ENCODE assay signal across 16 cellular contexts in genomic region chr1:173580081-173580480, GRCh38. TPM values are rescaled to one million over a fixed set of nuclear protein-coding genes. Genes with fewer than 3 reads are reported as not detected.
DNase-seq lines count a peak whose midpoint lies in the region; ATAC-seq and TF ChIP-seq lines count a peak whose summit lies in the region.
"Had no signal": no experiment of that assay in that cellular context is flagged by ENCODE, and none has a peak within 500 bp of the region (broad histone marks: within the 10 kb centered on the region; RNA-seq: fewer than 3 reads in every experiment).

No MANE protein-coding gene starts in this region.

- POLR2A ChIA-PET in WTC11 (lab: Charles Lee) (no interaction called here), MCF 10A (lab: Yijun Ruan, JAX) (no interaction called here)

- no peak overlapping the region for H2BK5ac ChIP-seq in mesendoderm (ENCODE audit: low read length)

- no peak overlapping the region for H3K4me3 Mint-ChIP-seq in WTC11
- H3K4me3 Mint-ChIP-seq in MCF 10A (ENCODE audit: unreplicated experiment), result no peak overlapping the region
- H3K4me3 Mint-ChIP-seq: CD4-positive, CD25-positive, alpha-beta regulatory T cell had no signal

- H2AK5ac ChIP-seq in mesendoderm (ENCODE audit: low read length), result no peak overlapping the region

- H3K79me1 ChIP-seq in mesendoderm (ENCODE audit: low read length), result no peaks in the 10 kb centered on the region

- peak; percentile 62 for DNase-seq in D341Med (ENCODE audit: low spot score)
- DNase-seq in NCI-H82 (lab: John Stamatoyannopoulos, UW), result peak; percentile 94
- peak; percentile 55 for DNase-seq in WERI-Rb-1
- DNase-seq in mesendoderm, result no peak
- DNase-seq in WTC11 (ENCODE audit: low spot score), result no peak
- no peak for DNase-seq in MCF 10A (ENCODE audit: unreplicated experiment)
- DNase-seq in H7, result no peak
- DNase-seq: ACHN; CD4-positive, CD25-positive, alpha-beta regulatory T cell; DMS79; GM23248; IMR-90 had no signal

- H3K4me3 ChIP-seq in WERI-Rb-1 (ENCODE audit: low read depth, low read length) (no peak overlapping the region), mesendoderm (ENCODE audit: low read length) (no peak overlapping the region), H7 (ENCODE audit: insufficient read depth, low read depth, low read length) (no peak overlapping the region)
- H3K4me3 ChIP-seq: BLaER1 treated with 17β-estradiol and CSF1 and Interleukin-3, amounts not matched to agents 10 nM and 100 nM; GM12878; GM23248 had no signal

- ATAC-seq in WTC11, result no peak
- ATAC-seq: GM12878 had no signal

- H3K23ac ChIP-seq in mesendoderm (ENCODE audit: low read length), result no peak overlapping the region

- no peak overlapping the region for H2BK120ac ChIP-seq in mesendoderm (ENCODE audit: low read depth, low read length)

- H3K56ac ChIP-seq in mesendoderm (ENCODE audit: low read length), result no peak overlapping the region

- TF ChIP-seq CTCF in WERI-Rb-1 (IDR thresholded peaks at IDR 0.05; ENCODE audit: low read depth, low read length) (no peak), WTC11 (IDR thresholded peaks at IDR 0.05) (no peak), MCF 10A (IDR thresholded peaks at IDR 0.05; ENCODE audit: unreplicated experiment) (no peak)

- intact Hi-C loops in MCF 10A (cut with micrococcal nuclease), result no loop called here

- peak overlapping the region; percentile 28 for H4K8ac ChIP-seq in mesendoderm (ENCODE audit: low read depth, low read length)

- no peaks in the 10 kb centered on the region for H3K9me3 ChIP-seq in WERI-Rb-1 (ENCODE audit: severe bottlenecking)
- H3K9me3 ChIP-seq: BLaER1 treated with 17β-estradiol and CSF1 and Interleukin-3, amounts not matched to agents 10 nM and 100 nM had no signal

- H3K4me2 ChIP-seq in mesendoderm (ENCODE audit: low read length), result no peak overlapping the region
- H3K4me2 ChIP-seq: BLaER1 treated with 17β-estradiol and CSF1 and Interleukin-3, amounts not matched to agents 10 nM and 100 nM had no signal

- WGBS in mesendoderm (ENCODE audit: extremely low coverage, insufficient coverage, low lambda C conversion rate), result no CpG with 5 or more reads among the region's 3 CpGs

- H4K5ac ChIP-seq in mesendoderm (ENCODE audit: low read length), result no peak overlapping the region

- H3K27ac ChIP-seq in WERI-Rb-1 (no peak overlapping the region), mesendoderm (ENCODE audit: low read depth, low read length) (no peak overlapping the region)
- H3K27ac ChIP-seq: BLaER1 treated with 17β-estradiol and CSF1 and Interleukin-3, amounts not matched to agents 10 nM and 100 nM; GM23248 had no signal

- no peaks in the 10 kb centered on the region for H3K4me1 ChIP-seq in mesendoderm (ENCODE audit: control insufficient read depth, low read depth, low read length)
- H3K4me1 ChIP-seq: BLaER1 treated with 17β-estradiol and CSF1 and Interleukin-3, amounts not matched to agents 10 nM and 100 nM had no signal

- no peaks in the 10 kb centered on the region for H3K79me2 ChIP-seq in mesendoderm (ENCODE audit: control insufficient read depth, insufficient read depth, low read length)

- H2BK15ac ChIP-seq in mesendoderm (replicated peaks; ENCODE audit: low read depth), result no peak overlapping the region

- no peaks in the 10 kb centered on the region for H3K9me3 Mint-ChIP-seq in WTC11
- no peaks in the 10 kb centered on the region for H3K9me3 Mint-ChIP-seq in MCF 10A (ENCODE audit: unreplicated experiment)

- CTCF ChIA-PET in WTC11 (lab: Charles Lee), result interaction anchor here (1.0 kb wide), 1 partner anchor 150 kb away, joined by 3 read pairs; no protein-coding TSS in a partner anchor
- CTCF ChIA-PET in MCF 10A (lab: Yijun Ruan, JAX), result interaction anchor here (0.5 to 0.6 kb wide), 3 partner anchors 8 to 852 kb away, joined by 3 read pairs; no protein-coding TSS in a partner anchor

- H3K27me3 Mint-ChIP-seq in WTC11 (ENCODE audit: low read depth) (no peaks in the 10 kb centered on the region), MCF 10A (ENCODE audit: insufficient read depth, unreplicated experiment) (no peaks in the 10 kb centered on the region)

- H3K36me3 Mint-ChIP-seq in WTC11 (no peaks in the 10 kb centered on the region), MCF 10A (ENCODE audit: insufficient read depth, unreplicated experiment) (no peaks in the 10 kb centered on the region)
- H3K36me3 Mint-ChIP-seq: CD4-positive, CD25-positive, alpha-beta regulatory T cell had no signal

- BruUV-seq in MCF 10A (replicated peaks; lab: Mats Ljungman, UMichigan), result no TSS peak

- H3K27me3 ChIP-seq in WERI-Rb-1 (ENCODE audit: insufficient read depth, low read depth, severe bottlenecking) (no peaks in the 10 kb centered on the region), mesendoderm (ENCODE audit: insufficient read depth, low read length, poor library complexity) (no peaks in the 10 kb centered on the region), H7 (ENCODE audit: control insufficient read depth, insufficient read depth, low read length) (no peaks in the 10 kb centered on the region; the same call in 1 of the 2 replicates)
- H3K27me3 ChIP-seq: BLaER1 treated with 17β-estradiol and CSF1 and Interleukin-3, amounts not matched to agents 10 nM and 100 nM had no signal

- no peak overlapping the region for H3K27ac Mint-ChIP-seq in WTC11
- no peak overlapping the region for H3K27ac Mint-ChIP-seq in MCF 10A (ENCODE audit: low read depth, unreplicated experiment)
- H3K27ac Mint-ChIP-seq: CD4-positive, CD25-positive, alpha-beta regulatory T cell had no signal

- no peak overlapping the region for H3K9ac ChIP-seq in mesendoderm (ENCODE audit: low read length)
- H3K9ac ChIP-seq: BLaER1 treated with 17β-estradiol and CSF1 and Interleukin-3, amounts not matched to agents 10 nM and 100 nM; GM23248 had no signal

- H3K18ac ChIP-seq in mesendoderm (ENCODE audit: low read length), result no peak overlapping the region

- H3K4ac ChIP-seq in mesendoderm (ENCODE audit: low read depth, low read length), result no peak overlapping the region

- peaks cover 3% of the 10 kb centered on the region for H3K4me1 Mint-ChIP-seq in WTC11
- H3K4me1 Mint-ChIP-seq in MCF 10A (ENCODE audit: insufficient read depth, unreplicated experiment), result no peaks in the 10 kb centered on the region
- H3K4me1 Mint-ChIP-seq: CD4-positive, CD25-positive, alpha-beta regulatory T cell had no signal

- H3K36me3 ChIP-seq in WERI-Rb-1 (no peaks in the 10 kb centered on the region), mesendoderm (ENCODE audit: control insufficient read depth, insufficient read depth, low read length) (no peaks in the 10 kb centered on the region), H7 (replicated peaks; ENCODE audit: control insufficient read depth, insufficient read depth, low read length) (no peaks in the 10 kb centered on the region)
- H3K36me3 ChIP-seq: BLaER1 treated with 17β-estradiol and CSF1 and Interleukin-3, amounts not matched to agents 10 nM and 100 nM had no signal

TF ChIP-seq in WTC11, 78 proteins besides CTCF, POLR2A, EP300 and RAD21 (continues in another document):
- TF ChIP-seq TP53 (CRISPR knock-in tag; IDR thresholded peaks at IDR 0.05) (no peak), ATF6 (CRISPR knock-in tag; IDR thresholded peaks at IDR 0.05) (no peak), SP1 (CRISPR knock-in tag; conservative IDR thresholded peaks at IDR 0.05) (no peak), AFF4 (CRISPR knock-in tag; IDR thresholded peaks at IDR 0.05; ENCODE audit: borderline replicate concordance) (no peak), ZNF317 (CRISPR knock-in tag; IDR thresholded peaks at IDR 0.05; ENCODE audit: borderline replicate concordance, low read depth) (no peak)

RNA-seq across cellular contexts. Expression of gene SLC9C2, which starts 22.8 kb away (rescaled TPM):
- not detected for polyA plus RNA-seq in mesendoderm (2013, experiment 1 of 2)
- polyA plus RNA-seq in mesendoderm (2013, experiment 2 of 2), result not detected
- total RNA-seq in WTC11 (2021) (not detected in 3 replicates), MCF 10A (2022) (not detected in 2 replicates)
- total RNA-seq in H7 (2014; rRNA removed; shearing (Covaris generic)), result not detected in 2 replicates
- total RNA-seq: A172; CD4-positive, CD25-positive, alpha-beta regulatory T cell; G401; GM12878; GM23248; IMR-90 had no signal
- polyA plus RNA-seq: CD4-positive, CD25-positive, alpha-beta regulatory T cell; GM12878; GM23248; IMR-90 had no signal

RNA-seq across cellular contexts. Expression of gene TEX50, which starts 55.1 kb away (rescaled TPM):
- not detected for polyA plus RNA-seq in mesendoderm (2013, experiment 1 of 2)
- not detected for polyA plus RNA-seq in mesendoderm (2013, experiment 2 of 2)
- total RNA-seq in WTC11 (2021) (not detected in 3 replicates), MCF 10A (2022) (not detected in 2 replicates)
- not detected in 2 replicates for total RNA-seq in H7 (2014; rRNA removed; shearing (Covaris generic))
- total RNA-seq: A172; CD4-positive, CD25-positive, alpha-beta regulatory T cell; G401; GM12878; GM23248; IMR-90 had no signal
- polyA plus RNA-seq: CD4-positive, CD25-positive, alpha-beta regulatory T cell; GM12878; GM23248; IMR-90 had no signal

Comparison
In these comparisons a context has a peak if more than half of its experiments do, and no peak if none do; other contexts are left out.
1. DNase-seq: peak in D341Med (single experiment), NCI-H82 (single experiment) and WERI-Rb-1 (single experiment); none in mesendoderm (single experiment), WTC11 (single experiment), MCF 10A (single experiment) and H7 (single experiment).